Comparison of ENCODE assay signal across 11 cellular contexts in the genomic region with DNA sequence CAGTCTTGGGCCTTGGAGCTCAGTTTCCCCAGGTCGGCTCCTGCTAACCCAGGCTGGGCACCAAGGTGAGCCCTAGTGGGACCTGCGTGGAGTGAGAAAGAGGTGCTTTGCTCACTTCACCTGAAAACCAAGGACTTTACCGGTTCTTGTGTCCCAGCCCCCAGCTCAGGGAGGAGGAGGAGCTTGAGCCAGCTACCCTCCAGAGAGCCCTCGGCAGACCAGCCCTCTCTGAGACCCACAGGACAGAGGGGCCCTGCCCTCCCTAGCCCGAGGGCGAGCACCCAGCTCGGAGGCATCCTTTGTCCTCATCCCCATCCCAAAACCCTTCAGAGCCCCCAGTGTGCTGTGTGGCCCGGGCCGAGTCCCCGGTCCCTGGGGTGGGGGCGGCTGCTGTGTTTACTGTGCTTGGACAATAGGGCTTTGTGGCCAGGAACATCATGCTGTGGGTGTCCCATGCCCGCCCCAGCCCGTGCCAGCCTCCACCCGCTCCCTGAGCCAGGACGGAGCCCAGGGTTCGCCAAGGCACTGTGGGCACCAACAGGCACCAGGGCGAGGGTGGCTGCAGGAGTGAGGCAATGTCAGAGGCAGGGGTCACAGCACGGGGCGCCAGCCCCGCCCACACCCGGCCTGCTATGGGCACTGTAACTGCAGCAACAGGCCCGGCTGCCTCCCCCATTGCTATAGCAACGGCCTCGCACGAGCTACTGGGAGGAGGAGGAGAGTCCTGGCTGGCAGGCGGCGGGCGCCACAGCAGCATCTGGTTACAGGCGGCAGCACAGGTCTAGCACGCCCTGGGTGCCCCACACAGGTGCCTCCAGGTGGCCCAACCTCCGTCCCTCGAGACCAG. TPM values are rescaled to one million over a fixed set of nuclear protein-coding genes. Genes with fewer than 3 reads are reported as not detected.
A peak's percentile ranks its signal among the peaks of the same experiment; 100 is the strongest.
DNase-seq lines count a peak whose midpoint lies in the region; ATAC-seq and TF ChIP-seq lines count a peak whose summit lies in the region.
"Had no signal": no experiment of that assay in that cellular context is flagged by ENCODE, and none has a peak within 500 bp of the region (broad histone marks: within the 10 kb centered on the region; RNA-seq: fewer than 3 reads in every experiment).

No MANE protein-coding gene starts in this region.

- no peaks in the 10 kb centered on the region for H3K4me1 ChIP-seq in RWPE2 (ENCODE audit: insufficient read depth, poor library complexity, severe bottlenecking)
- H3K4me1 ChIP-seq in GM23248 (ENCODE audit: insufficient read depth): no peaks in the 10 kb centered on the region

- H3K9me2 ChIP-seq in GM23248 (ENCODE audit: insufficient read depth): no peaks in the 10 kb centered on the region

- peaks cover 3% of the 10 kb centered on the region; the same call in 1 of the 2 replicates for H3K27me3 Mint-ChIP-seq in HFFc6 (ENCODE audit: insufficient read depth)

- TF ChIP-seq CTCF in RWPE2 (IDR thresholded peaks at IDR 0.05; ENCODE audit: poor library complexity, severe bottlenecking) (no peak), HFFc6 (IDR thresholded peaks at IDR 0.05) (no peak)

- WGBS in GM23248 (ENCODE audit: low coverage in 1 of 2, low lambda C conversion rate in 2 of 2, missing lambda C conversion rate in 2 of 2), 2 experiments: 81 to 82% methylated on average over 27 to 29 of the region's 32 CpGs

- in situ Hi-C loops in GM23248 (cut with MboI): no loop called here

- no peak overlapping the region for H3K27ac ChIP-seq in RWPE2 (ENCODE audit: poor library complexity, severe bottlenecking)
- H3K27ac ChIP-seq in GM23248: no peak overlapping the region

- H3K4me3 ChIP-seq in RWPE2 (ENCODE audit: severe bottlenecking): no peak overlapping the region
- H3K4me3 ChIP-seq in GM23248: no peak overlapping the region

- H3F3A ChIP-seq in GM23248 (ENCODE audit: insufficient read depth): no peaks in the 10 kb centered on the region

- no peak overlapping the region for H3K9ac ChIP-seq in GM23248

- no peak overlapping the region for H2AFZ ChIP-seq in GM23248

- H4K20me1 ChIP-seq in GM23248 (ENCODE audit: insufficient read depth): no peaks in the 10 kb centered on the region

- H3K9me3 ChIP-seq in RWPE2 (ENCODE audit: severe bottlenecking): no peaks in the 10 kb centered on the region
- H3K9me3 ChIP-seq in GM23248 (ENCODE audit: low read depth): no peaks in the 10 kb centered on the region

- DNase-seq in Right ventricle myocardium superior (peak; percentile 64), cardiac septum (ENCODE audit: low spot score) (no peak), RWPE2 (ENCODE audit: low spot score) (no peak), kidney glomerular epithelial cell (lab: John Stamatoyannopoulos, UW) (peak; percentile 22), HFFc6 (no peak), GM23248 (no peak)
- no peak for DNase-seq in activated CD4-positive, alpha-beta T cell treated with anti-CD3 and anti-CD28 coated beads for 4 hours
- DNase-seq: activated CD4-positive, alpha-beta T cell treated with anti-CD3 and anti-CD28 coated beads, Interleukin-2, amount 50 U/mL, for 1 hour had no signal

- no peaks in the 10 kb centered on the region for H3K27me3 ChIP-seq in RWPE2 (ENCODE audit: insufficient read depth, poor library complexity, severe bottlenecking)
- H3K27me3 ChIP-seq in GM23248 (replicated peaks; ENCODE audit: insufficient read depth): no peaks in the 10 kb centered on the region

- H3K27ac Mint-ChIP-seq in HFFc6: no peak overlapping the region

- intact Hi-C loops in Right ventricle myocardium superior (cut with DNase I): no loop called here
- intact Hi-C loops in cardiac septum (cut with DNase I): loop anchor here (5.0 kb wide), 1 partner anchor 183 kb away; a partner anchor contains a TSS

- no peaks in the 10 kb centered on the region for H3K9me3 Mint-ChIP-seq in HFFc6

- no peak overlapping the region for H3K4me3 Mint-ChIP-seq in HFFc6

- H3K4me2 ChIP-seq in GM23248 (ENCODE audit: unreplicated experiment): no peak overlapping the region

- H3K4me1 Mint-ChIP-seq in HFFc6 (ENCODE audit: low read depth): 0 out of 2 replicates have a peak, but pooled peaks cover 5% of the 10 kb centered on the region

- ATAC-seq in Right ventricle myocardium superior (ENCODE audit: poor library complexity) (no peak), RWPE2 (ENCODE audit: low read depth) (peak; percentile 8; the same call in 1 of the 3 replicates), GM19328 (IDR thresholded peaks at IDR 0.05; ENCODE audit: unreplicated experiment) (no peak)

- no peaks in the 10 kb centered on the region for H3K36me3 Mint-ChIP-seq in HFFc6 (ENCODE audit: low read depth)

- H3K79me2 ChIP-seq in GM23248 (ENCODE audit: insufficient read depth): no peaks in the 10 kb centered on the region

- H3K36me3 ChIP-seq in RWPE2 (ENCODE audit: low read depth) (no peaks in the 10 kb centered on the region), GM23248 (ENCODE audit: low read depth) (no peaks in the 10 kb centered on the region)

RNA-seq across cellular contexts. Expression of a gene that starts 2.7 kb away (rescaled TPM):
- total RNA-seq in Right ventricle myocardium superior (26.7 TPM), cardiac septum (41.5 TPM)
- 10 to 100 TPM; 18.3 to 36.3 (median 23.6) TPM for total RNA-seq in HFFc6 (2021; fragmentation: NEBNext Ultra II Directional; extraction: Animal tissue kit (Norgen Biotek cat#: 25700))
- 33.2 and 49.4 TPM in 2 replicates for total RNA-seq in GM23248 (2014; rRNA removed; shearing (Covaris generic))
- polyA plus RNA-seq in GM23248 (2016; fragmentation: Nextera tagmentation; extraction: Ambion mirVana): 20.5 and 21.1 TPM in 2 replicates

RNA-seq across cellular contexts. Expression of a gene that starts 6.5 kb away (rescaled TPM):
- total RNA-seq in Right ventricle myocardium superior (not detected), cardiac septum (0.22 TPM)
- not detected for total RNA-seq in HFFc6 (2021; fragmentation: NEBNext Ultra II Directional; extraction: Animal tissue kit (Norgen Biotek cat#: 25700))
- total RNA-seq in GM23248 (2014; rRNA removed; shearing (Covaris generic)): not detected in 2 replicates
- polyA plus RNA-seq in GM23248 (2016; fragmentation: Nextera tagmentation; extraction: Ambion mirVana): not detected in 2 replicates
- total RNA-seq: dermis microvascular lymphatic vessel endothelial cell had no signal

RNA-seq across cellular contexts. Expression of a gene that starts 20.6 kb away (rescaled TPM):
- total RNA-seq in Right ventricle myocardium superior (59.1 TPM), cardiac septum (96.4 TPM)
- total RNA-seq in HFFc6 (2021; fragmentation: NEBNext Ultra II Directional; extraction: Animal tissue kit (Norgen Biotek cat#: 25700)): 100 to 1,000 TPM; 112 to 197 (median 119) TPM
- 41.9 and 43.1 TPM in 2 replicates for total RNA-seq in GM23248 (2014; rRNA removed; shearing (Covaris generic))
- polyA plus RNA-seq in GM23248 (2016; fragmentation: Nextera tagmentation; extraction: Ambion mirVana): 121 and 122 TPM in 2 replicates

RNA-seq across cellular contexts. Expression of a gene that starts 28.5 kb away (rescaled TPM):
- total RNA-seq in Right ventricle myocardium superior (1.9 TPM), cardiac septum (0.92 TPM)
- total RNA-seq in HFFc6 (2021; fragmentation: NEBNext Ultra II Directional; extraction: Animal tissue kit (Norgen Biotek cat#: 25700)): under 1 TPM in 3 of 6 experiments, not detected in 3; 0.12 to 0.28 (median 0.16) TPM
- total RNA-seq in GM23248 (2014; rRNA removed; shearing (Covaris generic)): not detected in 2 replicates
- polyA plus RNA-seq in GM23248 (2016; fragmentation: Nextera tagmentation; extraction: Ambion mirVana): not detected in 2 replicates
- total RNA-seq: dermis microvascular lymphatic vessel endothelial cell, mononuclear cell had no signal

RNA-seq across cellular contexts. Expression of a gene that starts 29.0 kb away (rescaled TPM):
- total RNA-seq in Right ventricle myocardium superior (2.7 TPM), cardiac septum (12.9 TPM)
- total RNA-seq in HFFc6 (2021; fragmentation: NEBNext Ultra II Directional; extraction: Animal tissue kit (Norgen Biotek cat#: 25700)): 10 to 100 TPM in 2 of 6 experiments, 1 to 10 TPM in 4; 2.7 to 14.6 (median 4.0) TPM
- 33.3 and 37.7 TPM in 2 replicates for total RNA-seq in GM23248 (2014; rRNA removed; shearing (Covaris generic))
- polyA plus RNA-seq in GM23248 (2016; fragmentation: Nextera tagmentation; extraction: Ambion mirVana): 98.9 and 107 TPM in 2 replicates
- total RNA-seq: dermis microvascular lymphatic vessel endothelial cell had no signal

Comparison
In these comparisons a context has a peak if more than half of its experiments do, and no peak if none do; other contexts are left out.
1. DNase-seq: peak in Right ventricle myocardium superior (single experiment) and kidney glomerular epithelial cell (single experiment); none in cardiac septum (single experiment), RWPE2 (single experiment), HFFc6 (single experiment), activated CD4-positive, alpha-beta T cell treated with anti-CD3 and anti-CD28 coated beads for 4 hours (0 of 2) and GM23248 (single experiment).